14 cellular contexts compared by ENCODE assay signal in the genomic region with DNA sequence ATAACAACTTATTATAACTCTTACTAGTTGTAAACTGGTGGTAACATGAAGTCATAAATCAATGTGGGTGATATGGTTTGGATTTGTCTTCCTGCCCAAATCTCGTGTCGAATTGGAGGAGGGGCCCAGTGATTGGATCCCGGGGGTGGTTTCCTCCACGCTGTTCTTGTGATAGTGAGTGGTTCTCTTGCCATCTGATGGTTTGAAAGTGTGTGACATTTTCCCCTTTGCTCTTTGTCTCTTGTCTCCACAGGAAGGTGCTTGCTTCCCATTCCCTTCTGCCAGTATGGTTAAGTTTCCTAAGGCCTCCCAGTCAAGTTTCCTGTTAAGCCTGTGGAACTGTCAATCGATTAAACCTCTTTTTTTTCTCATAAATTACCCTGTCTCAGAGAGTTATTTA.
"Had no signal": no experiment of that assay in that cellular context is flagged by ENCODE, and none has a peak within 500 bp of the region (broad histone marks: within the 10 kb centered on the region; RNA-seq: fewer than 3 reads in every experiment).

No MANE protein-coding gene starts in this region.

- FAIRE-seq: bronchial epithelial cell had no signal

- H3K9me3 ChIP-seq: ascending aorta, right atrium auricular region, thyroid gland, uterus had no signal

- H3K9me3 Mint-ChIP-seq: activated CD4-positive, alpha-beta memory T cell treated with anti-CD3 and anti-CD28 coated beads, Interleukin-2, amount 10 ng/mL, durations not matched to agents 7 days and 5 days; activated naive CD8-positive, alpha-beta T cell treated with anti-CD3 and anti-CD28 coated beads, Interleukin-2, amount 50 U/mL, for 24 hours; activated T-helper 1 cell treated with anti-CD3 and anti-CD28 coated beads, Interleukin-12 subunit alpha, Interleukin-12 subunit beta, Interleukin-2, Interleukin-4 antibody, amounts not matched to agents 30 ng/mL and 10 ng/mL and 1 ng/mL, durations not matched to agents 14 hours and 24 hours and 36 hours; T-helper 2 cell treated with Interferon-gamma antibody and Interleukin-4, amounts not matched to agents 5 μg/mL and 100 μg/mL, for 36 hours had no signal

- DNase-seq: activated CD4-positive, alpha-beta memory T cell treated with anti-CD3 and anti-CD28 coated beads, Interleukin-2, amount 10 ng/mL, durations not matched to agents 7 days and 5 days; activated CD4-positive, CD25-positive, alpha-beta regulatory T cell treated with anti-CD3 and anti-CD28 coated beads, Interleukin-2, amount 50 U/mL, for 72 hours; activated naive CD4-positive, alpha-beta T cell treated with Interleukin-2 at 50 U/mL for 16 hours; activated naive CD8-positive, alpha-beta T cell treated with anti-CD3 and anti-CD28 coated beads, Interleukin-2, amount 50 U/mL, for 24 hours; foreskin melanocyte; kidney glomerular epithelial cell; thyroid gland; uterus had no signal

- H3K27me3 Mint-ChIP-seq: activated CD4-positive, alpha-beta memory T cell treated with anti-CD3 and anti-CD28 coated beads, Interleukin-2, amount 10 ng/mL, durations not matched to agents 7 days and 5 days had no signal

- H3K4me1 ChIP-seq: ascending aorta, right atrium auricular region, thyroid gland, uterus had no signal

- H3K36me3 ChIP-seq: ascending aorta, right atrium auricular region, thyroid gland, uterus had no signal

- ATAC-seq: activated naive CD8-positive, alpha-beta T cell treated with anti-CD3 and anti-CD28 coated beads, Interleukin-2, amount 50 U/mL, for 24 hours had no signal

- H3K27ac Mint-ChIP-seq: activated CD4-positive, alpha-beta memory T cell treated with anti-CD3 and anti-CD28 coated beads, Interleukin-2, amount 10 ng/mL, durations not matched to agents 7 days and 5 days; activated naive CD8-positive, alpha-beta T cell treated with anti-CD3 and anti-CD28 coated beads, Interleukin-2, amount 50 U/mL, for 24 hours; activated T-helper 1 cell treated with anti-CD3 and anti-CD28 coated beads, Interleukin-12 subunit alpha, Interleukin-12 subunit beta, Interleukin-2, Interleukin-4 antibody, amounts not matched to agents 30 ng/mL and 10 ng/mL and 1 ng/mL, durations not matched to agents 14 hours and 24 hours and 36 hours; T-helper 2 cell treated with Interferon-gamma antibody and Interleukin-4, amounts not matched to agents 5 μg/mL and 100 μg/mL, for 36 hours had no signal

- H3K27me3 ChIP-seq: ascending aorta, right atrium auricular region, thyroid gland, uterus had no signal

- H3K27ac ChIP-seq: ascending aorta, right atrium auricular region, skin epidermis, thyroid gland, uterus had no signal

- H3K4me3 Mint-ChIP-seq: activated CD4-positive, alpha-beta memory T cell treated with anti-CD3 and anti-CD28 coated beads, Interleukin-2, amount 10 ng/mL, durations not matched to agents 7 days and 5 days; activated naive CD8-positive, alpha-beta T cell treated with anti-CD3 and anti-CD28 coated beads, Interleukin-2, amount 50 U/mL, for 24 hours; activated T-helper 1 cell treated with anti-CD3 and anti-CD28 coated beads, Interleukin-12 subunit alpha, Interleukin-12 subunit beta, Interleukin-2, Interleukin-4 antibody, amounts not matched to agents 30 ng/mL and 10 ng/mL and 1 ng/mL, durations not matched to agents 14 hours and 24 hours and 36 hours; T-helper 2 cell treated with Interferon-gamma antibody and Interleukin-4, amounts not matched to agents 5 μg/mL and 100 μg/mL, for 36 hours had no signal

- H3K4me1 Mint-ChIP-seq: activated CD4-positive, alpha-beta memory T cell treated with anti-CD3 and anti-CD28 coated beads, Interleukin-2, amount 10 ng/mL, durations not matched to agents 7 days and 5 days had no signal

- H3K4me3 ChIP-seq: ascending aorta, right atrium auricular region, skin epidermis, thyroid gland, uterus had no signal
